7 cellular contexts compared by ENCODE assay signal in genomic region chrY:25059707-25060106, GRCh38.
DNase-seq lines count a peak whose midpoint lies in the region; ATAC-seq and TF ChIP-seq lines count a peak whose summit lies in the region.
"Not testable (repeated sequence)": the region's sequence is repeated elsewhere in the genome, so short reads cannot be mapped to it uniquely, and the experiment has no call there.

No MANE protein-coding gene starts in this region.

- not testable (repeated sequence) for H3K36me3 ChIP-seq in RWPE2 (ENCODE audit: low read depth)

- H3K27ac ChIP-seq in RWPE2 (ENCODE audit: poor library complexity, severe bottlenecking) = not testable (repeated sequence)

- DNase-seq in RWPE2 (ENCODE audit: low spot score); central memory CD8-positive, alpha-beta T cell (ENCODE audit: low spot score in 2 of 2): not testable (repeated sequence)

- not testable (repeated sequence) for TF ChIP-seq CTCF in RWPE2 (IDR thresholded peaks at IDR 0.05; ENCODE audit: poor library complexity, severe bottlenecking)

- H3K9me3 ChIP-seq in RWPE2 (ENCODE audit: severe bottlenecking) = not testable (repeated sequence)

- not testable (repeated sequence) for H3K27ac Mint-ChIP-seq in central memory CD8-positive, alpha-beta T cell (ENCODE audit: low read depth)

- not testable (repeated sequence) for H3K36me3 Mint-ChIP-seq in central memory CD8-positive, alpha-beta T cell (ENCODE audit: insufficient read depth)

- not testable (repeated sequence) for H3K4me1 Mint-ChIP-seq in central memory CD8-positive, alpha-beta T cell

- H3K4me1 ChIP-seq in RWPE2 (ENCODE audit: insufficient read depth, poor library complexity, severe bottlenecking) = not testable (repeated sequence)

- not testable (repeated sequence) for H3K9me3 Mint-ChIP-seq in central memory CD8-positive, alpha-beta T cell

- ATAC-seq in GM18868 (IDR thresholded peaks at IDR 0.05; ENCODE audit: unreplicated experiment) (peak; percentile 91), GM21423 (IDR thresholded peaks at IDR 0.05; ENCODE audit: unreplicated experiment) (peak; percentile 48), HG02623 (IDR thresholded peaks at IDR 0.05; ENCODE audit: unreplicated experiment) (peak; percentile 57), HG03060 (IDR thresholded peaks at IDR 0.05; ENCODE audit: low read depth, unreplicated experiment) (peak; percentile 89), HG03457 (IDR thresholded peaks at IDR 0.05; ENCODE audit: unreplicated experiment) (peak; percentile 84), RWPE2 (ENCODE audit: low read depth) (peak; percentile 76)
- ATAC-seq in central memory CD8-positive, alpha-beta T cell (replicated peaks; ENCODE audit: extremely low read depth, poor library complexity, severe bottlenecking) = peak; percentile 19

- H3K4me3 ChIP-seq in RWPE2 (ENCODE audit: severe bottlenecking) = not testable (repeated sequence)

- H3K27me3 ChIP-seq in RWPE2 (ENCODE audit: insufficient read depth, poor library complexity, severe bottlenecking) = not testable (repeated sequence)

- H3K27me3 Mint-ChIP-seq in central memory CD8-positive, alpha-beta T cell = not testable (repeated sequence)

- H3K4me3 Mint-ChIP-seq in central memory CD8-positive, alpha-beta T cell = not testable (repeated sequence)

Comparison
In these comparisons a context has a peak if more than half of its experiments do, and no peak if none do; other contexts are left out.
1. ATAC-seq: peak in every context shown above with its lines; median percentile 91 in GM18868; 89 in HG03060; 84 in HG03457; 76 in RWPE2; 57 in HG02623; 48 in GM21423; 19 in central memory CD8-positive, alpha-beta T cell.